Comparison of ENCODE assay signal across 8 cellular contexts in genomic region chr7:81470084-81470723, GRCh38.
DNase-seq lines count a peak whose midpoint lies in the region; ATAC-seq, FAIRE-seq and TF ChIP-seq lines count a peak whose summit lies in the region.

No MANE protein-coding gene starts in this region.

- no peak overlapping the region for H3K4me3 Mint-ChIP-seq in stimulated activated naive B cell treated with anti-CD40 and anti-IgM and Interleukin-4, amounts not matched to agents 10 μg/mL and 1 μg/mL and 100 μg/mL, for 72 hours

- H3K9me1 ChIP-seq in keratinocyte (ENCODE audit: control insufficient read depth, extremely low read depth, insufficient read depth, low read length) = no peaks in the 10 kb centered on the region

- H3K9ac ChIP-seq in HUES48 (ENCODE audit: low read depth, low read length) = no peak overlapping the region
- no peak overlapping the region for H3K9ac ChIP-seq in keratinocyte (ENCODE audit: control insufficient read depth, extremely low read depth, insufficient read depth, low read length)

- H3K4me1 ChIP-seq in HUES48 (ENCODE audit: control insufficient read depth, insufficient read depth, low read length) (0 out of 2 replicates have a peak, but pooled peaks cover 2% of the 10 kb centered on the region), keratinocyte (ENCODE audit: control insufficient read depth, extremely low read depth, insufficient read depth, low read length) (no peaks in the 10 kb centered on the region)

- dilution Hi-C loops in keratinocyte (cut with MboI; ENCODE audit: extremely low pct_ligation_motif_present, low sequenced_read_pairs) = no loop called here

- H3K4me3 ChIP-seq in GM12864 (ENCODE audit: low read depth, low read length) = no peak overlapping the region
- no peak overlapping the region for H3K4me3 ChIP-seq in HUES48 (ENCODE audit: low read depth, low read length)
- no peak overlapping the region for H3K4me3 ChIP-seq in keratinocyte (ENCODE audit: control insufficient read depth in 2 of 3, extremely low read depth in 1 of 3, insufficient read depth in 2 of 3, low read depth in 1 of 3, low read length in 3 of 3)

- peak; percentile 61 to 66 for ATAC-seq in stimulated activated naive B cell treated with anti-CD40 and anti-IgM and Interleukin-4, amounts not matched to agents 10 μg/mL and 1 μg/mL and 100 μg/mL, for 72 hours (replicated peaks)

- H3K9me3 Mint-ChIP-seq in stimulated activated naive B cell treated with anti-CD40 and anti-IgM and Interleukin-4, amounts not matched to agents 10 μg/mL and 1 μg/mL and 100 μg/mL, for 72 hours = no peaks in the 10 kb centered on the region

- no peaks in the 10 kb centered on the region for H3K27me3 ChIP-seq in HUES48 (ENCODE audit: control insufficient read depth, insufficient read depth, low read length)
- no peaks in the 10 kb centered on the region for H3K27me3 ChIP-seq in keratinocyte (ENCODE audit: control insufficient read depth, extremely low read depth, insufficient read depth, low read length)

- no peak overlapping the region for H3K27ac Mint-ChIP-seq in stimulated activated naive B cell treated with anti-CD40 and anti-IgM and Interleukin-4, amounts not matched to agents 10 μg/mL and 1 μg/mL and 100 μg/mL, for 72 hours

- H3K36me3 Mint-ChIP-seq in stimulated activated naive B cell treated with anti-CD40 and anti-IgM and Interleukin-4, amounts not matched to agents 10 μg/mL and 1 μg/mL and 100 μg/mL, for 72 hours = no peaks in the 10 kb centered on the region

- no peaks in the 10 kb centered on the region for H3K36me3 ChIP-seq in HUES48 (ENCODE audit: control insufficient read depth, insufficient read depth, low read length)
- no peaks in the 10 kb centered on the region for H3K36me3 ChIP-seq in keratinocyte (ENCODE audit: control insufficient read depth in 2 of 2, extremely low read depth in 1 of 2, insufficient read depth in 2 of 2, low read length in 2 of 2)

- H3K27ac ChIP-seq in HUES48 (ENCODE audit: low read depth, low read length) = peak overlapping the region; percentile 11
- no peak overlapping the region for H3K27ac ChIP-seq in caudate nucleus (ENCODE audit: low read depth, low read length)
- no peak overlapping the region for H3K27ac ChIP-seq in keratinocyte (ENCODE audit: control insufficient read depth, insufficient read depth, low read length)

- no peaks in the 10 kb centered on the region for H4K20me1 ChIP-seq in keratinocyte (ENCODE audit: control insufficient read depth, extremely low read depth, insufficient read depth, low read length)

- peak overlapping the region; percentile 9 for H3K4me2 ChIP-seq in keratinocyte (ENCODE audit: control insufficient read depth, extremely low read depth, insufficient read depth, low read depth, low read length)

- H3K9me3 ChIP-seq in HUES48 (ENCODE audit: control insufficient read depth, insufficient read depth, low read length) (no peaks in the 10 kb centered on the region), keratinocyte (ENCODE audit: control insufficient read depth, low read depth, low read length) (no peaks in the 10 kb centered on the region)

- TF ChIP-seq CTCF in GM12864 (IDR thresholded peaks at IDR 0.05; ENCODE audit: low read depth, low read length, missing control alignments) (peak; percentile 58), keratinocyte (optimal IDR thresholded peaks at IDR 0.05 in 1 of 3, IDR thresholded peaks at IDR 0.05 in 1 of 3, conservative IDR thresholded peaks at IDR 0.05 in 1 of 3; ENCODE audit: extremely low read depth in 1 of 3, insufficient read depth in 2 of 3, low read length in 3 of 3) (peak; percentile 75 to 90 (median 79))

- H2AFZ ChIP-seq in keratinocyte (ENCODE audit: control insufficient read depth, low read length) = peak overlapping the region; percentile 63

- H3K4me1 Mint-ChIP-seq in stimulated activated naive B cell treated with anti-CD40 and anti-IgM and Interleukin-4, amounts not matched to agents 10 μg/mL and 1 μg/mL and 100 μg/mL, for 72 hours = no peaks in the 10 kb centered on the region

- DNase-seq in ACHN (peak; percentile 87), GM12864 (ENCODE audit: low read depth) (peak; percentile 2), NOMO-1 treated with dmso at 0.1 percent for 144 hours (lab: John Stamatoyannopoulos, UW; ENCODE audit: unreplicated experiment) (peak; percentile 34), caudate nucleus (lab: John Stamatoyannopoulos, UW) (peak in 53 of 61 donors; percentile 3 to 80 (median 33)), keratinocyte (ENCODE audit: low read depth, low spot score) (peak; percentile 15), activated gamma-delta T cell treated with Interleukin-2 at 50 U/mL for 16 hours (no peak)
- DNase-seq in stimulated activated naive B cell treated with anti-CD40 and anti-IgM and Interleukin-4, amounts not matched to agents 10 μg/mL and 1 μg/mL and 100 μg/mL, for 72 hours = no peak

- H3K79me2 ChIP-seq in keratinocyte (ENCODE audit: control insufficient read depth, insufficient read depth, low read length) = no peaks in the 10 kb centered on the region

- in situ Hi-C loops in ACHN (cut with HindIII; ENCODE audit: low pct_ligation_motif_present, low pct_unique_long_range_greater_than_20kb, low sequenced_read_pairs) = loop anchor here (25.0 kb wide), 2 partner anchors 558 to 758 kb away; partner anchors contain the start of gene SEMA3C

- peak; percentile 95 for FAIRE-seq in keratinocyte (lab: Jason Lieb, UNC)

- H3K27me3 Mint-ChIP-seq in stimulated activated naive B cell treated with anti-CD40 and anti-IgM and Interleukin-4, amounts not matched to agents 10 μg/mL and 1 μg/mL and 100 μg/mL, for 72 hours = peaks cover 0 to 6% of the 10 kb centered on the region in 2 donors

Comparison
In these comparisons a context has a peak if more than half of its experiments do, and no peak if none do; other contexts are left out.
1. DNase-seq: peak in ACHN (single experiment), GM12864 (single experiment), NOMO-1 treated with dmso at 0.1 percent for 144 hours (single experiment), caudate nucleus (53 of 61) and keratinocyte (single experiment); none in stimulated activated naive B cell treated with anti-CD40 and anti-IgM and Interleukin-4, amounts not matched to agents 10 μg/mL and 1 μg/mL and 100 μg/mL, for 72 hours (single experiment) and activated gamma-delta T cell treated with Interleukin-2 at 50 U/mL for 16 hours (single experiment).